Comparison of ENCODE assay signal across 13 cellular contexts in the genomic region with DNA sequence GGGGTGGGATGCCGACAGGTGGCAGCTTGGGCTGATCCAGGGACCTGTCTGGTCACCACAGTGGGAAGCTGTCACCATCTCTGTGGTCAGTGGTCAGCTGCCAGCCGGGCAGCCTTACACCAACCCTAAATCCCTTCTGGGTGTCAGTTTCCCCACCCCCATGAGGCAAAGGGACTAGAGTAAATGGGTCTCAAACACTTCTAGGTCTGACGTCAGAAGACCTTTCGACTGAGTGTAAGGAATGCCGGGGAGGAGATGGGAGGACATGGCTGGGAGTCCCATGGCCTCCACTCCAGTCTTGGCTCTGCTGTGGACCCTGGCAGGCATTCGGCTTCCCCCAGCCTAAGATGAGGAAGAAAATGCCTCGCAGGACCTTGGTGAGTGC. TPM values are rescaled to one million over a fixed set of nuclear protein-coding genes. Genes with fewer than 3 reads are reported as not detected.
DNase-seq lines count a peak whose midpoint lies in the region; ATAC-seq and TF ChIP-seq lines count a peak whose summit lies in the region.
"Had no signal": no experiment of that assay in that cellular context is flagged by ENCODE, and none has a peak within 500 bp of the region (broad histone marks: within the 10 kb centered on the region; RNA-seq: fewer than 3 reads in every experiment).

No MANE protein-coding gene starts in this region.

- POLR2A ChIA-PET in AG04450 (lab: Yijun Ruan, JAX): no interaction called here
- POLR2A ChIA-PET in HEK293T (lab: Yijun Ruan, JAX): no interaction called here

- ATAC-seq in HG03159 (IDR thresholded peaks at IDR 0.05; ENCODE audit: unreplicated experiment) (no peak), GM18858 (IDR thresholded peaks at IDR 0.05; ENCODE audit: unreplicated experiment) (no peak)

- H3K4me3 Mint-ChIP-seq in progenitor cell of endocrine pancreas (ENCODE audit: low read depth): no peak overlapping the region
- H3K4me3 Mint-ChIP-seq: activated B cell treated with CpG ODN at 0.5 μM for 24 hours; central memory CD8-positive, alpha-beta T cell had no signal

- TF ChIP-seq CTCF in AG04450 (IDR thresholded peaks at IDR 0.05; ENCODE audit: low read depth, low read length) (no peak), fibroblast of mammary gland (conservative IDR thresholded peaks at IDR 0.05; ENCODE audit: control insufficient read depth, insufficient read depth, low read depth, low read length) (no peak), progenitor cell of endocrine pancreas (IDR thresholded peaks at IDR 0.05; ENCODE audit: unreplicated experiment) (no peak)

- H3K36me3 Mint-ChIP-seq in progenitor cell of endocrine pancreas (ENCODE audit: insufficient read depth): peaks cover 9% of the 10 kb centered on the region

- DNase-seq in AG04450 (ENCODE audit: low read depth, low spot score) (no peak), RPMI7951 (ENCODE audit: low read depth) (peak; percentile 66), fibroblast of mammary gland (ENCODE audit: low read depth) (peak; percentile 17), progenitor cell of endocrine pancreas (ENCODE audit: low spot score, unreplicated experiment) (no peak), globus pallidus (ENCODE audit: low spot score) (no peak), HEK293T (ENCODE audit: extremely low spot score) (no peak)
- DNase-seq: activated B cell treated with CpG ODN at 0.5 μM for 24 hours; activated naive CD4-positive, alpha-beta T cell treated with Interleukin-2 at 50 U/mL for 16 hours; NCI-H1417 treated with DMSO at 0.1 percent for 48 hours; spleen had no signal

- no peak overlapping the region for H3K4me3 ChIP-seq in AG04450 (ENCODE audit: low read depth, low read length)
- no peak overlapping the region for H3K4me3 ChIP-seq in fibroblast of mammary gland (ENCODE audit: control insufficient read depth, low read depth, low read length)
- H3K4me3 ChIP-seq: spleen had no signal

- H3K27me3 Mint-ChIP-seq in progenitor cell of endocrine pancreas: no peaks in the 10 kb centered on the region

- no peaks in the 10 kb centered on the region for H3K9me3 Mint-ChIP-seq in progenitor cell of endocrine pancreas (ENCODE audit: low read depth)
- H3K9me3 Mint-ChIP-seq: activated B cell treated with CpG ODN at 0.5 μM for 24 hours; central memory CD8-positive, alpha-beta T cell had no signal

- no peaks in the 10 kb centered on the region for H3K27me3 ChIP-seq in AG04450 (ENCODE audit: control insufficient read depth, insufficient read depth, low read length)

- H3K9me3 ChIP-seq in AG04450 (ENCODE audit: control insufficient read depth, insufficient read depth, low read length): no peaks in the 10 kb centered on the region
- H3K9me3 ChIP-seq: spleen had no signal

- CTCF ChIA-PET in AG04450 (lab: Charles Lee) (interaction anchor here (1.4 to 1.6 kb wide), 2 partner anchors 30 to 216 kb away, joined by 3 to 5 read pairs; no protein-coding TSS in a partner anchor), HEK293T (lab: Yijun Ruan, JAX) (no interaction called here)

- H3K4me1 Mint-ChIP-seq in progenitor cell of endocrine pancreas (ENCODE audit: low read depth): peaks cover 20% of the 10 kb centered on the region
- H3K4me1 Mint-ChIP-seq: activated B cell treated with CpG ODN at 0.5 μM for 24 hours; central memory CD8-positive, alpha-beta T cell had no signal

- peak overlapping the region; percentile 63 for H3K27ac Mint-ChIP-seq in progenitor cell of endocrine pancreas
- H3K27ac Mint-ChIP-seq: activated B cell treated with CpG ODN at 0.5 μM for 24 hours had no signal

- peak overlapping the region; percentile 73 for H3K27ac ChIP-seq in AG04450 (ENCODE audit: low read depth, low read length)

TF ChIP-seq in HEK293T, 16 proteins besides CTCF, POLR2A, EP300 and RAD21:
- TF ChIP-seq LEF1 (IDR thresholded peaks at IDR 0.05; ENCODE audit: borderline replicate concordance) (no peak), FOXA1 (IDR thresholded peaks at IDR 0.05) (no peak), BHLHE40 (IDR thresholded peaks at IDR 0.05; ENCODE audit: borderline replicate concordance) (no peak), ARNT (IDR thresholded peaks at IDR 0.05) (no peak), NFRKB (IDR thresholded peaks at IDR 0.05) (no peak), TARDBP (IDR thresholded peaks at IDR 0.05) (no peak), HDGF (IDR thresholded peaks at IDR 0.05; ENCODE audit: borderline replicate concordance) (no peak), L3MBTL2 (conservative IDR thresholded peaks at IDR 0.05) (no peak), CTBP1 (IDR thresholded peaks at IDR 0.05; ENCODE audit: borderline replicate concordance) (no peak), SP1 (IDR thresholded peaks at IDR 0.05) (no peak), ELF4 (IDR thresholded peaks at IDR 0.05) (no peak), FOXK2 (IDR thresholded peaks at IDR 0.05) (no peak), SUZ12 (IDR thresholded peaks at IDR 0.05) (no peak), ZNF384 (IDR thresholded peaks at IDR 0.05) (no peak), FOXM1 (IDR thresholded peaks at IDR 0.05; ENCODE audit: borderline replicate concordance) (no peak)
- TF ChIP-seq, protein P1, sequence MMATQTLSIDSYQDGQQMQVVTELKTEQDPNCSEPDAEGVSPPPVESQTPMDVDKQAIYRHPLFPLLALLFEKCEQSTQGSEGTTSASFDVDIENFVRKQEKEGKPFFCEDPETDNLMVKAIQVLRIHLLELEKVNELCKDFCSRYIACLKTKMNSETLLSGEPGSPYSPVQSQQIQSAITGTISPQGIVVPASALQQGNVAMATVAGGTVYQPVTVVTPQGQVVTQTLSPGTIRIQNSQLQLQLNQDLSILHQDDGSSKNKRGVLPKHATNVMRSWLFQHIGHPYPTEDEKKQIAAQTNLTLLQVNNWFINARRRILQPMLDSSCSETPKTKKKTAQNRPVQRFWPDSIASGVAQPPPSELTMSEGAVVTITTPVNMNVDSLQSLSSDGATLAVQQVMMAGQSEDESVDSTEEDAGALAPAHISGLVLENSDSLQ (IDR thresholded peaks at IDR 0.05): no peak

RNA-seq across cellular contexts. Expression of a gene that starts 40.3 kb away (rescaled TPM):
- polyA plus RNA-seq in AG04450 (2011; rRNA removed): 27.7 and 29.9 TPM in 2 replicates
- polyA minus RNA-seq in AG04450 (2011; rRNA and poly(A)+ RNA removed): 87.6 and 89.6 TPM in 2 replicates
- 47.2 and 55.5 TPM in 2 replicates for total RNA-seq in RPMI7951 (2014; rRNA removed; shearing (Covaris generic))
- total RNA-seq in progenitor cell of endocrine pancreas: 29.1 and 32.5 TPM in 2 replicates

Comparison
In these comparisons a context has a peak if more than half of its experiments do, and no peak if none do; other contexts are left out.
1. DNase-seq: peak in RPMI7951 (single experiment) and fibroblast of mammary gland (single experiment); none in AG04450 (single experiment), progenitor cell of endocrine pancreas (single experiment), globus pallidus (single experiment) and HEK293T (single experiment).